1 cellular context compared by ENCODE assay signal in the genomic region with DNA sequence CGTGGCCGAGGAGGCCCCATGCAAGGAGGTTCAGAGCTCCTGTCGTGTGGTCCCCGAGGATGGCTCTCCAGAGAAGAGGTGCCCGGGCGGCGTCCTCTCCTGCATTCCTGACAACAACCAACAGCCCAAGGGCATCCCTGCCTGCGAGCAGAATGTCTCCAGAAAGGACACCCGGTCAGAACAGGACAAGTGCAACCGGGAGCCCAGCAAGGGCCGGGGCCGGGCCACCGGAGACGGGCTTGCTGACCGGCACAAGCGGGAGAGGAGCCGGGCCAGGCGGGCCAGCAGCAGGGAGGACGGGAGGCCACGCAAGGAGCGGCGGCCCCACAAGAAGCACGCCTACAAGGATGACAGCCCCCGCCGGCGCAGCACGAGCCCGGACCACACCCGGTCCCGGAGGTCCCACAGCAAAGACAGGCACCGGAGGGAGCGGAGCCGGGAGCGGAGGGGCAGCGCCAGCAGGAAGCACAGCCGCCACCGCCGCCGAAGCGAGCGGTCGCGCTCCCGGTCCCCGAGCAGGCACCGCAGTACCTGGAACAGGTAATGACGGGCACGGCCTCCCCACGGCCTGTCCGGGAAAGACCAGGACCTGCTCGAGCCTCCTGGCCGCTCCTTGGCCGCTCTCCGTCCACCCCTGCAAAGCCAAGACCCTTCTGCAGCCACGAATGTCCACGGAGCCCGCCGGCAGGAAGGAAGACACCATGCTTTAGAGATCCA.
TF ChIP-seq lines count a peak whose summit lies in the region.

No MANE protein-coding gene starts in this region.

TF ChIP-seq in SK-N-SH, 30 proteins besides CTCF, POLR2A, EP300 and RAD21 (continued from another document):
- TF ChIP-seq, protein P1, sequence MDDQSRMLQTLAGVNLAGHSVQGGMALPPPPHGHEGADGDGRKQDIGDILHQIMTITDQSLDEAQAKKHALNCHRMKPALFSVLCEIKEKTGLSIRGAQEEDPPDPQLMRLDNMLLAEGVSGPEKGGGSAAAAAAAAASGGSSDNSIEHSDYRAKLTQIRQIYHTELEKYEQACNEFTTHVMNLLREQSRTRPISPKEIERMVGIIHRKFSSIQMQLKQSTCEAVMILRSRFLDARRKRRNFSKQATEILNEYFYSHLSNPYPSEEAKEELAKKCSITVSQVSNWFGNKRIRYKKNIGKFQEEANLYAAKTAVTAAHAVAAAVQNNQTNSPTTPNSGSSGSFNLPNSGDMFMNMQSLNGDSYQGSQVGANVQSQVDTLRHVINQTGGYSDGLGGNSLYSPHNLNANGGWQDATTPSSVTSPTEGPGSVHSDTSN (IDR thresholded peaks at IDR 0.05): no peak
- TF ChIP-seq GABPA (IDR thresholded peaks at IDR 0.05; ENCODE audit: low read depth) (no peak), NRF1 (IDR thresholded peaks at IDR 0.05; ENCODE audit: low read depth, low read length) (no peak), POLR2AphosphoS5 (IDR thresholded peaks at IDR 0.05; ENCODE audit: low read depth, low read length) (no peak), CHD2 (IDR thresholded peaks at IDR 0.05; ENCODE audit: low read length, partially characterized antibody) (no peak), MAX (IDR thresholded peaks at IDR 0.05; ENCODE audit: low read depth) (no peak)
